Comparison of ENCODE assay signal across 9 cellular contexts in genomic region chr5:139392324-139392677, GRCh38. TPM values are rescaled to one million over a fixed set of nuclear protein-coding genes. Genes with fewer than 3 reads are reported as not detected.
DNase-seq lines count a peak whose midpoint lies in the region; ATAC-seq and TF ChIP-seq lines count a peak whose summit lies in the region.
"Had no signal": no experiment of that assay in that cellular context is flagged by ENCODE, and none has a peak within 500 bp of the region (broad histone marks: within the 10 kb centered on the region; RNA-seq: fewer than 3 reads in every experiment).

No MANE protein-coding gene starts in this region.

- WGBS in mesenchymal stem cell, result 21% methylated on average over 25 of the region's 36 CpGs

- H3K27me3 ChIP-seq in BE2C, result peaks cover 31% of the 10 kb centered on the region
- peaks cover 31% of the 10 kb centered on the region for H3K27me3 ChIP-seq in H7 (ENCODE audit: control insufficient read depth, insufficient read depth, low read length)
- peaks cover 18 to 29% of the 10 kb centered on the region in 2 experiments for H3K27me3 ChIP-seq in mesenchymal stem cell (ENCODE audit: control insufficient read depth in 1 of 2, insufficient read depth in 1 of 2, low read length in 2 of 2)

- no peak overlapping the region for H3K9ac ChIP-seq in mesenchymal stem cell (ENCODE audit: low read length)

- no peaks in the 10 kb centered on the region for H3K79me1 ChIP-seq in mesenchymal stem cell (replicated peaks; ENCODE audit: low read length, poor library complexity, severe bottlenecking)

- H3K4me3 Mint-ChIP-seq in activated T-helper 17 cell treated with anti-CD3 and anti-CD28 coated beads, Interleukin-2, amount 50 U/mL, for 72 hours, result peak overlapping the region; percentile 97

- peak overlapping the region; percentile 12 for H2BK120ac ChIP-seq in mesenchymal stem cell (ENCODE audit: low read depth, low read length)

- H3K9me3 ChIP-seq in BE2C, result no peaks in the 10 kb centered on the region
- H3K9me3 ChIP-seq in mesenchymal stem cell (ENCODE audit: control insufficient read depth, low read length), result no peaks in the 10 kb centered on the region

- peak overlapping the region; percentile 60 for H3K4me2 ChIP-seq in mesenchymal stem cell (ENCODE audit: low read length, poor library complexity, severe bottlenecking)

- no peak overlapping the region for H4K91ac ChIP-seq in mesenchymal stem cell (ENCODE audit: low read length)

- peaks cover 8% of the 10 kb centered on the region for H3K4me1 ChIP-seq in BE2C
- peaks cover 37% of the 10 kb centered on the region for H3K4me1 ChIP-seq in mesenchymal stem cell (ENCODE audit: control insufficient read depth, insufficient read depth, low read depth, low read length)

- no peak overlapping the region for H4K8ac ChIP-seq in mesenchymal stem cell (ENCODE audit: low read length)

- H3K36me3 ChIP-seq in BE2C (no peaks in the 10 kb centered on the region), H7 (replicated peaks; ENCODE audit: control insufficient read depth, insufficient read depth, low read length) (no peaks in the 10 kb centered on the region), mesenchymal stem cell (ENCODE audit: control insufficient read depth in 1 of 2, insufficient read depth in 2 of 2, low read depth in 1 of 2, low read length in 2 of 2) (peaks cover 0 to 3% of the 10 kb centered on the region in 2 experiments)

- H3K27me3 Mint-ChIP-seq in activated T-helper 17 cell treated with anti-CD3 and anti-CD28 coated beads, Interleukin-2, amount 50 U/mL, for 72 hours, result no peaks in the 10 kb centered on the region

- no peak overlapping the region for H2BK15ac ChIP-seq in mesenchymal stem cell (ENCODE audit: low read depth, poor library complexity, severe bottlenecking)

- H3K36me3 Mint-ChIP-seq in activated T-helper 17 cell treated with anti-CD3 and anti-CD28 coated beads, Interleukin-2, amount 50 U/mL, for 72 hours (ENCODE audit: low read depth), result peaks cover 66% of the 10 kb centered on the region

- H3K18ac ChIP-seq in mesenchymal stem cell (ENCODE audit: low read depth in 1 of 2, low read length in 2 of 2), result peak overlapping the region in 1 of 2 experiments; percentile 56

- no peak for DNase-seq in BE2C
- DNase-seq in H7, result no peak
- no peak for DNase-seq in mesenchymal stem cell
- DNase-seq in NCI-H226, result no peak
- DNase-seq in AML-193 (lab: John Stamatoyannopoulos, UW), result no peak
- DNase-seq in NCI-H1048 (lab: John Stamatoyannopoulos, UW), result no peak
- DNase-seq: NCI-H446 treated with DMSO at 0.1 percent for 48 hours had no signal

- H3K4me3 ChIP-seq in BE2C (ENCODE audit: low read depth, low read length) (peak overlapping the region; percentile 47; the same call in 1 of the 2 replicates), H7 (ENCODE audit: insufficient read depth, low read depth, low read length) (peak overlapping the region; percentile 65), mesenchymal stem cell (ENCODE audit: insufficient read depth in 1 of 2, low read depth in 1 of 2, low read length in 2 of 2) (peak overlapping the region; percentile 41 to 65)

- no peak overlapping the region for H3K4ac ChIP-seq in mesenchymal stem cell (ENCODE audit: low read depth in 1 of 2, low read length in 2 of 2)

- H3K27ac Mint-ChIP-seq in activated T-helper 17 cell treated with anti-CD3 and anti-CD28 coated beads, Interleukin-2, amount 50 U/mL, for 72 hours, result peak overlapping the region; percentile 99

- H3K4me1 Mint-ChIP-seq in activated T-helper 17 cell treated with anti-CD3 and anti-CD28 coated beads, Interleukin-2, amount 50 U/mL, for 72 hours, result peaks cover 33% of the 10 kb centered on the region

- H2AFZ ChIP-seq in mesenchymal stem cell (ENCODE audit: low read depth, low read length), result no peak overlapping the region

- no peak overlapping the region for H3K14ac ChIP-seq in mesenchymal stem cell (ENCODE audit: low read length in 2 of 2)

- no peak overlapping the region for H2BK5ac ChIP-seq in mesenchymal stem cell (ENCODE audit: low read depth, low read length, poor library complexity, severe bottlenecking)

- H2BK12ac ChIP-seq in mesenchymal stem cell (ENCODE audit: low read length in 2 of 2), result no peak overlapping the region

- no peaks in the 10 kb centered on the region for H3K9me3 Mint-ChIP-seq in activated T-helper 17 cell treated with anti-CD3 and anti-CD28 coated beads, Interleukin-2, amount 50 U/mL, for 72 hours

- H3K27ac ChIP-seq in mesenchymal stem cell (ENCODE audit: low read length, poor library complexity, severe bottlenecking), result no peak overlapping the region

- peak; percentile 21 for ATAC-seq in activated T-helper 17 cell treated with anti-CD3 and anti-CD28 coated beads, Interleukin-2, amount 50 U/mL, for 72 hours (replicated peaks)
- no peak for ATAC-seq in HG03095 (IDR thresholded peaks at IDR 0.05; ENCODE audit: unreplicated experiment)

- TF ChIP-seq CTCF in BE2C (IDR thresholded peaks at IDR 0.05; ENCODE audit: low read depth, low read length), result no peak

- no peak overlapping the region for H2AK5ac ChIP-seq in mesenchymal stem cell (ENCODE audit: low read length, severe bottlenecking)

- H3K23ac ChIP-seq in mesenchymal stem cell (ENCODE audit: low read length in 2 of 2), result no peak overlapping the region

RNA-seq across cellular contexts. Expression of gene MZB1, which starts 2.6 kb away (rescaled TPM):
- 0.42 TPM for polyA plus RNA-seq in BE2C (2012; ENCODE audit: insufficient read depth, insufficient read length, low read depth)
- 0.18 TPM in 1 of 2 replicates, not detected in the other for total RNA-seq in H7 (2014; rRNA removed; shearing (Covaris generic))
- 10 to 100 TPM; 39.9 to 55.2 TPM for total RNA-seq in activated T-helper 17 cell treated with anti-CD3 and anti-CD28 coated beads, Interleukin-2, amount 50 U/mL, for 72 hours
- polyA plus RNA-seq in mesenchymal stem cell (2013, experiment 1 of 2), result not detected
- polyA plus RNA-seq in mesenchymal stem cell (2013, experiment 2 of 2), result not detected

RNA-seq across cellular contexts. Expression of gene PROB1, which starts 2.6 kb away (rescaled TPM):
- 1.9 TPM for polyA plus RNA-seq in BE2C (2012; ENCODE audit: insufficient read depth, insufficient read length, low read depth)
- total RNA-seq in H7 (2014; rRNA removed; shearing (Covaris generic)), result 1.4 and 1.7 TPM in 2 replicates
- 1 to 10 TPM; 4.7 to 6.4 TPM for total RNA-seq in activated T-helper 17 cell treated with anti-CD3 and anti-CD28 coated beads, Interleukin-2, amount 50 U/mL, for 72 hours
- polyA plus RNA-seq in mesenchymal stem cell (2013, experiment 1 of 2), result 0.76 TPM
- polyA plus RNA-seq in mesenchymal stem cell (2013, experiment 2 of 2), result 0.82 TPM

RNA-seq across cellular contexts. Expression of gene SLC23A1, which starts 9.2 kb away (rescaled TPM):
- polyA plus RNA-seq in BE2C (2012; ENCODE audit: insufficient read depth, insufficient read length, low read depth), result not detected
- not detected in 2 replicates for total RNA-seq in H7 (2014; rRNA removed; shearing (Covaris generic))
- 1 to 10 TPM in 1 of 2 donors, under 1 TPM in 1; 0.95 to 1.6 TPM for total RNA-seq in activated T-helper 17 cell treated with anti-CD3 and anti-CD28 coated beads, Interleukin-2, amount 50 U/mL, for 72 hours
- polyA plus RNA-seq in mesenchymal stem cell (2013, experiment 1 of 2), result not detected
- polyA plus RNA-seq in mesenchymal stem cell (2013, experiment 2 of 2), result not detected

RNA-seq across cellular contexts. Expression of gene SPATA24, which starts 11.6 kb away (rescaled TPM):
- 4.8 TPM for polyA plus RNA-seq in BE2C (2012; ENCODE audit: insufficient read depth, insufficient read length, low read depth)
- 7.7 and 8.6 TPM in 2 replicates for total RNA-seq in H7 (2014; rRNA removed; shearing (Covaris generic))
- 1 to 10 TPM; 5.6 to 9.2 TPM for total RNA-seq in activated T-helper 17 cell treated with anti-CD3 and anti-CD28 coated beads, Interleukin-2, amount 50 U/mL, for 72 hours
- 7.3 TPM for polyA plus RNA-seq in mesenchymal stem cell (2013, experiment 1 of 2)
- 6.5 TPM for polyA plus RNA-seq in mesenchymal stem cell (2013, experiment 2 of 2)

RNA-seq across cellular contexts. Expression of gene DNAJC18, which starts 47.0 kb away (rescaled TPM):
- 8.8 TPM for polyA plus RNA-seq in BE2C (2012; ENCODE audit: insufficient read depth, insufficient read length, low read depth)
- 6.3 and 9.8 TPM in 2 replicates for total RNA-seq in H7 (2014; rRNA removed; shearing (Covaris generic))
- total RNA-seq in activated T-helper 17 cell treated with anti-CD3 and anti-CD28 coated beads, Interleukin-2, amount 50 U/mL, for 72 hours, result 10 to 100 TPM; 23.4 to 41.5 TPM
- polyA plus RNA-seq in mesenchymal stem cell (2013, experiment 1 of 2), result 14.4 TPM
- polyA plus RNA-seq in mesenchymal stem cell (2013, experiment 2 of 2), result 17.7 TPM

Comparison
In these comparisons a context has a peak if more than half of its experiments do, and no peak if none do; other contexts are left out.
1. RNA of gene MZB1, which starts 2.6 kb away (total RNA-seq): 39.9 to 55.2 TPM in activated T-helper 17 cell treated with anti-CD3 and anti-CD28 coated beads, Interleukin-2, amount 50 U/mL, for 72 hours; 0.18 TPM in H7; every median in the first group is over 10 times any median in the second.
2. Peak in every context shown above with its lines, with median percentiles within 50 percentile points of each other: H3K4me3 ChIP-seq.